In the genomic region with DNA sequence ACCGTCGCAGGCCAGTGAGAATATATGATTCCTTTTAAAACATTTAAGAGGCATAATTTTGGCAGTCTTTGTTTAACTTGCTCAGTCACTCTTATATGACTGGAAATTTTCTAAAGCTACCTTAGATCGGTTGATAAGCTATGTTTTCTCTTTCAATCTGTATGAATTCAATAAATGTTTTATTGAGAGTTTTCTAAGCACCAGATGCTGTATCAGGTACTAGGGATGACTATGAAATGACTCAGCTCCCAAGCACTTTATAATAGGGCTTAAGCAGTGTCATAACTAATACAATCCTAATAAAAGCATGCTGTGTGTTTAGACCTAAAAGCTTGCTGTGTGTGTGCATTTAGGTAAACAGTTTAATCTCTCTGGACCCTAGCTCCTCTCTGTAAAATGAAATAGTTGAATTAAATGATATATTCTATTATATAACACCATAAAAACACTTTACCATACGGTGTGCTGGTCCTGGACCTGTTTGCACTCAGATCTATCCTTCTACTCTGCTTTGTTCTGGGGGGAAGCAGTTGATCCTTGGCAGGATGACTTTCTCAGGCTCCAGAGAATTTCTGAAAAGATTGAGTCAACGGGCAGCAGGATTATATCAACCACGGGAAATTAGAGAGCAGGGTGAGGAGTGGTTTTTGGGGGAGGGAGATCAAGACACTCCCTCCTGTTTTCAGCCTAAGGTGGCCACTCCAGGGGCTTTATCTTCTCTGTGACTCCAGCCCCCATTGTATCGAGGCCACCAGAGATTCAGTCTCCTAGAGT, we compare ENCODE assay signal across 14 cellular contexts. TPM values are rescaled to one million over a fixed set of nuclear protein-coding genes. Genes with fewer than 3 reads are reported as not detected.
DNase-seq lines count a peak whose midpoint lies in the region; ATAC-seq and TF ChIP-seq lines count a peak whose summit lies in the region.
"Had no signal": no experiment of that assay in that cellular context is flagged by ENCODE, and none has a peak within 500 bp of the region (broad histone marks: within the 10 kb centered on the region; RNA-seq: fewer than 3 reads in every experiment).

No MANE protein-coding gene starts in this region.

- H3K4me1 Mint-ChIP-seq in osteocyte (ENCODE audit: unreplicated experiment), result peaks cover 26% of the 10 kb centered on the region
- H3K4me1 Mint-ChIP-seq: activated CD4-positive, alpha-beta T cell treated with anti-CD3 and anti-CD28 coated beads for 36 hours; CD8-positive, alpha-beta memory T cell had no signal

- peak; percentile 25 for DNase-seq in DMS53 treated with DMSO at 0.1 percent for 48 hours (lab: John Stamatoyannopoulos, UW; ENCODE audit: unreplicated experiment)
- DNase-seq in NCI-H82 (lab: John Stamatoyannopoulos, UW), result peak; percentile 45
- DNase-seq in epithelial cell of esophagus (ENCODE audit: low read depth), result peak; percentile 57
- no peak for DNase-seq in osteocyte (ENCODE audit: extremely low spot score, unreplicated experiment)
- no peak for DNase-seq in NCI-H1417 (lab: John Stamatoyannopoulos, UW)
- no peak for DNase-seq in activated CD8-positive, alpha-beta memory T cell treated with anti-CD3 and anti-CD28 coated beads, Interleukin-2, amount 50 U/mL, for 4 hours
- DNase-seq: activated CD4-positive, alpha-beta T cell treated with anti-CD3 and anti-CD28 coated beads for 36 hours; CD8-positive, alpha-beta memory T cell; NCI-H1694 treated with DMSO at 0.1 percent for 48 hours; NK-92 treated with Interleukin-12 subunit alpha and Interleukin-12 subunit beta, amount 100 ng/mL, for 24 hours had no signal

- no peaks in the 10 kb centered on the region for H3K36me3 Mint-ChIP-seq in osteocyte (ENCODE audit: unreplicated experiment)
- H3K36me3 Mint-ChIP-seq: brain; CD8-positive, alpha-beta memory T cell had no signal

- peak overlapping the region; percentile 50 for H3K27ac Mint-ChIP-seq in osteocyte (ENCODE audit: unreplicated experiment)
- H3K27ac Mint-ChIP-seq: activated CD4-positive, alpha-beta T cell treated with anti-CD3 and anti-CD28 coated beads for 36 hours; CD8-positive, alpha-beta memory T cell had no signal

- H3K4me3 Mint-ChIP-seq in osteocyte (ENCODE audit: unreplicated experiment), result no peak overlapping the region
- H3K4me3 Mint-ChIP-seq: activated CD4-positive, alpha-beta T cell treated with anti-CD3 and anti-CD28 coated beads for 36 hours; brain; CD8-positive, alpha-beta memory T cell had no signal

- H3K4me3 ChIP-seq in epithelial cell of esophagus (ENCODE audit: low read length), result no peak overlapping the region

- H3K27me3 Mint-ChIP-seq in osteocyte (ENCODE audit: unreplicated experiment), result no peaks in the 10 kb centered on the region
- H3K27me3 Mint-ChIP-seq: brain had no signal

- no peak for ATAC-seq in HG02759 (IDR thresholded peaks at IDR 0.05; ENCODE audit: unreplicated experiment)
- no peak for ATAC-seq in activated CD4-positive, CD25-positive, alpha-beta regulatory T cell treated with anti-CD3 and anti-CD28 coated beads, Interleukin-2, amount 50 U/mL, for 24 hours
- ATAC-seq: activated CD4-positive, alpha-beta T cell treated with anti-CD3 and anti-CD28 coated beads for 36 hours had no signal

- H3K9me3 Mint-ChIP-seq in osteocyte (ENCODE audit: unreplicated experiment), result no peaks in the 10 kb centered on the region
- H3K9me3 Mint-ChIP-seq: brain; CD8-positive, alpha-beta memory T cell had no signal

- no peak for TF ChIP-seq CTCF in epithelial cell of esophagus (IDR thresholded peaks at IDR 0.05; ENCODE audit: insufficient read depth, low read depth, low read length, missing control alignments)
- TF ChIP-seq CTCF in osteocyte (IDR thresholded peaks at IDR 0.05), result no peak

RNA-seq across cellular contexts. Expression of gene SLC38A11, which starts 26.1 kb away (rescaled TPM):
- not detected in 2 replicates for total RNA-seq in osteocyte
- total RNA-seq: activated CD4-positive, alpha-beta T cell treated with anti-CD3 and anti-CD28 coated beads for 36 hours; CD8-positive, alpha-beta memory T cell; H1 had no signal

Comparison
In these comparisons a context has a peak if more than half of its experiments do, and no peak if none do; other contexts are left out.
1. DNase-seq: peak in DMS53 treated with DMSO at 0.1 percent for 48 hours (single experiment), NCI-H82 (single experiment) and epithelial cell of esophagus (single experiment); none in osteocyte (single experiment), NCI-H1417 (0 of 3) and activated CD8-positive, alpha-beta memory T cell treated with anti-CD3 and anti-CD28 coated beads, Interleukin-2, amount 50 U/mL, for 4 hours (single experiment).